In genomic region chr18:58235001-58235436, GRCh38 we compare ENCODE assay signal across 1 cellular context.
TF ChIP-seq lines count a peak whose summit lies in the region.

No MANE protein-coding gene starts in this region.

TF ChIP-seq in HCT116, 20 proteins besides CTCF, POLR2A, EP300 and RAD21:
- TF ChIP-seq JUND (IDR thresholded peaks at IDR 0.05) (no peak), ZFX (IDR thresholded peaks at IDR 0.05) (no peak), ELF1 (IDR thresholded peaks at IDR 0.05; ENCODE audit: borderline replicate concordance, low read depth) (no peak), MAX (IDR thresholded peaks at IDR 0.05) (no peak), YY1 (IDR thresholded peaks at IDR 0.05; ENCODE audit: extremely low read depth, insufficient replicate concordance, low read depth, low read length) (no peak), TCF7L2 (IDR thresholded peaks at IDR 0.05; ENCODE audit: borderline replicate concordance, extremely low read depth, insufficient read depth, insufficient read length) (no peak), SP1 (IDR thresholded peaks at IDR 0.05; ENCODE audit: low read depth) (no peak), ZNF274 (IDR thresholded peaks at IDR 0.05; ENCODE audit: low read depth, low read length) (no peak), EGR1 (IDR thresholded peaks at IDR 0.05; ENCODE audit: low read depth) (no peak), POLR2AphosphoS5 (IDR thresholded peaks at IDR 0.05; ENCODE audit: low read depth, low read length) (no peak), SRF (IDR thresholded peaks at IDR 0.05; ENCODE audit: low read depth) (no peak), FOSL1 (IDR thresholded peaks at IDR 0.05; ENCODE audit: low read depth) (no peak), EZH2phosphoT487 (IDR thresholded peaks at IDR 0.05; ENCODE audit: borderline replicate concordance) (no peak), EZH2 (IDR thresholded peaks at IDR 0.05) (no peak), CEBPB (IDR thresholded peaks at IDR 0.05; ENCODE audit: low read depth) (no peak), ZBTB33 (IDR thresholded peaks at IDR 0.05; ENCODE audit: extremely low read depth, insufficient replicate concordance, low read length) (no peak)
